Comparison of ENCODE assay signal across 14 cellular contexts in genomic region chr20:61902213-61902869, GRCh38.
"Had no signal": no experiment of that assay in that cellular context is flagged by ENCODE, and none has a peak within 500 bp of the region (broad histone marks: within the 10 kb centered on the region; RNA-seq: fewer than 3 reads in every experiment).

No MANE protein-coding gene starts in this region.

- H3K27ac ChIP-seq: breast epithelium, foreskin keratinocyte, psoas muscle had no signal

- H3K4me3 ChIP-seq: breast epithelium, psoas muscle had no signal

- H3K9me3 Mint-ChIP-seq: activated B cell treated with CpG ODN at 0.5 μM for 24 hours; natural killer cell; stimulated activated naive B cell treated with anti-CD40 and anti-IgM and Interleukin-4, amounts not matched to agents 10 μg/mL and 1 μg/mL and 100 μg/mL, for 72 hours; type B pancreatic cell had no signal

- H3K27ac Mint-ChIP-seq: activated B cell treated with CpG ODN at 0.5 μM for 24 hours; stimulated activated naive B cell treated with anti-CD40 and anti-IgM and Interleukin-4, amounts not matched to agents 10 μg/mL and 1 μg/mL and 100 μg/mL, for 72 hours; type B pancreatic cell had no signal

- DNase-seq: activated B cell treated with CpG ODN at 0.5 μM for 24 hours; activated CD4-positive, alpha-beta T cell treated with anti-CD3 and anti-CD28 coated beads, Interleukin-2, amount 50 U/mL, for 1 hour; activated naive CD4-positive, alpha-beta T cell treated with anti-CD3 and anti-CD28 coated beads, Interleukin-2, amount 50 U/mL, for 16 hours; head of caudate nucleus; left cardiac atrium; natural killer cell; stimulated activated CD4-positive, alpha-beta T cell treated with anti-CD3 and anti-CD28 coated beads, Interleukin-2, amount 100 ng/mL, for 24 hours; stimulated activated naive B cell treated with anti-CD40 and anti-IgM and Interleukin-4, amounts not matched to agents 10 μg/mL and 1 μg/mL and 100 μg/mL, for 72 hours; substantia nigra had no signal

- H3K4me3 Mint-ChIP-seq: activated B cell treated with CpG ODN at 0.5 μM for 24 hours; natural killer cell; stimulated activated naive B cell treated with anti-CD40 and anti-IgM and Interleukin-4, amounts not matched to agents 10 μg/mL and 1 μg/mL and 100 μg/mL, for 72 hours; type B pancreatic cell had no signal

- H3K4me1 ChIP-seq: breast epithelium, foreskin keratinocyte, psoas muscle had no signal

- ATAC-seq: left cardiac atrium; psoas muscle; sciatic nerve; stimulated activated naive B cell treated with anti-CD40 and anti-IgM and Interleukin-4, amounts not matched to agents 10 μg/mL and 1 μg/mL and 100 μg/mL, for 72 hours had no signal

- H3K36me3 Mint-ChIP-seq: natural killer cell; stimulated activated naive B cell treated with anti-CD40 and anti-IgM and Interleukin-4, amounts not matched to agents 10 μg/mL and 1 μg/mL and 100 μg/mL, for 72 hours; type B pancreatic cell had no signal

- H3K9me3 ChIP-seq: breast epithelium, psoas muscle had no signal

- H3K36me3 ChIP-seq: breast epithelium had no signal

- H3K4me1 Mint-ChIP-seq: activated B cell treated with CpG ODN at 0.5 μM for 24 hours had no signal
